Comparison of ENCODE assay signal across 2 cellular contexts in genomic region chr4:184824081-184824775, GRCh38.
TF ChIP-seq lines count a peak whose summit lies in the region.

No MANE protein-coding gene starts in this region.

TF ChIP-seq in SK-N-SH, 30 proteins besides CTCF, POLR2A, EP300 and RAD21 (continued from another document):
- no peak for TF ChIP-seq MEF2A (IDR thresholded peaks at IDR 0.05; ENCODE audit: borderline replicate concordance, low read depth)
- no peak for TF ChIP-seq ELF1 (IDR thresholded peaks at IDR 0.05)
- TF ChIP-seq, protein P1, sequence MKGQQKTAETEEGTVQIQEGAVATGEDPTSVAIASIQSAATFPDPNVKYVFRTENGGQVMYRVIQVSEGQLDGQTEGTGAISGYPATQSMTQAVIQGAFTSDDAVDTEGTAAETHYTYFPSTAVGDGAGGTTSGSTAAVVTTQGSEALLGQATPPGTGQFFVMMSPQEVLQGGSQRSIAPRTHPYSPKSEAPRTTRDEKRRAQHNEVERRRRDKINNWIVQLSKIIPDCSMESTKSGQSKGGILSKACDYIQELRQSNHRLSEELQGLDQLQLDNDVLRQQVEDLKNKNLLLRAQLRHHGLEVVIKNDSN (IDR thresholded peaks at IDR 0.05; ENCODE audit: borderline replicate concordance, low read depth), result no peak
TF ChIP-seq in SK-N-SH: peak in this region for 0.

TF ChIP-seq in SK-N-SH treated with all-trans-retinoic acid at 6 μM for 48 hours, 23 proteins besides CTCF, POLR2A, EP300 and RAD21 (continued from another document):
- TF ChIP-seq TSHZ2 (CRISPR knock-in tag; IDR thresholded peaks at IDR 0.05) (no peak), TCF4 (CRISPR knock-in tag; IDR thresholded peaks at IDR 0.05; ENCODE audit: borderline replicate concordance) (no peak), ISL1 (CRISPR knock-in tag; IDR thresholded peaks at IDR 0.05) (no peak), SNAI2 (CRISPR knock-in tag; IDR thresholded peaks at IDR 0.05) (no peak), RARB (CRISPR knock-in tag; IDR thresholded peaks at IDR 0.05) (no peak), PATZ1 (CRISPR knock-in tag; IDR thresholded peaks at IDR 0.05; ENCODE audit: borderline replicate concordance) (no peak), ZNF70 (CRISPR knock-in tag; IDR thresholded peaks at IDR 0.05) (no peak), OSR1 (CRISPR knock-in tag; IDR thresholded peaks at IDR 0.05) (no peak), GLIS3 (CRISPR knock-in tag; IDR thresholded peaks at IDR 0.05) (no peak), ZNF8 (CRISPR knock-in tag; IDR thresholded peaks at IDR 0.05) (no peak), ARNTL (CRISPR knock-in tag; IDR thresholded peaks at IDR 0.05; ENCODE audit: borderline replicate concordance, low read depth) (no peak), TOX (CRISPR knock-in tag; IDR thresholded peaks at IDR 0.05; ENCODE audit: borderline replicate concordance) (no peak), ZFP3 (CRISPR knock-in tag; IDR thresholded peaks at IDR 0.05) (no peak)
- TF ChIP-seq, protein P2, sequence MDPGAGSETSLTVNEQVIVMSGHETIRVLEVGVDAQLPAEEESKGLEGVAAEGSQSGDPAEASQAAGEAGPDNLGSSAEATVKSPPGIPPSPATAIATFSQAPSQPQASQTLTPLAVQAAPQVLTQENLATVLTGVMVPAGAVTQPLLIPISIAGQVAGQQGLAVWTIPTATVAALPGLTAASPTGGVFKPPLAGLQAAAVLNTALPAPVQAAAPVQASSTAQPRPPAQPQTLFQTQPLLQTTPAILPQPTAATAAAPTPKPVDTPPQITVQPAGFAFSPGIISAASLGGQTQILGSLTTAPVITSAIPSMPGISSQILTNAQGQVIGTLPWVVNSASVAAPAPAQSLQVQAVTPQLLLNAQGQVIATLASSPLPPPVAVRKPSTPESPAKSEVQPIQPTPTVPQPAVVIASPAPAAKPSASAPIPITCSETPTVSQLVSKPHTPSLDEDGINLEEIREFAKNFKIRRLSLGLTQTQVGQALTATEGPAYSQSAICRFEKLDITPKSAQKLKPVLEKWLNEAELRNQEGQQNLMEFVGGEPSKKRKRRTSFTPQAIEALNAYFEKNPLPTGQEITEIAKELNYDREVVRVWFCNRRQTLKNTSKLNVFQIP (CRISPR knock-in tag; IDR thresholded peaks at IDR 0.05; ENCODE audit: borderline replicate concordance, low read depth), result no peak
TF ChIP-seq in SK-N-SH treated with all-trans-retinoic acid at 6 μM for 48 hours: peak in this region for 0.
